ENCODE assay signal across 36 cellular contexts in the genomic region with DNA sequence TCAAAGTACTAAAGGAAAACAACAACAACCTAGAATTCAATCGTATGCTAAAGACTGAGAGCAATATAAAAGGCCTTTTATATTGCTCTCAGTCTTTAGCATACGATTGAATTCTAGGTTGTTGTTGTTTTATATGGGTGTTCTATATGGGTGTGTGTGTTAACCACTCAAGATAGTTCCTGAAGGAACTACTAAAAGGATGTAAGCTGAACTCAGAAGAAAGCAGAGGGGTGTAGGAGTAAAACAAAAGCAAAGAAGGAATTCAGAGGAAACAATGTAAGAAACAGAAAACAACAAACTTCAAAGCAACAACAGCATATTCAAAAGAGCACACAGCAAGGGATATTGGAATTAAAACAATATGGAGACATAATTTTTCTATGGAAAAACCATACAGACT.
"Had no signal": no experiment of that assay in that cellular context is flagged by ENCODE, and none has a peak within 500 bp of the region (broad histone marks: within the 10 kb centered on the region; RNA-seq: fewer than 3 reads in every experiment).

No MANE protein-coding gene starts in this region.

- H3K9ac ChIP-seq: SK-N-SH had no signal

- H3K27ac ChIP-seq: ascending aorta, cardiac muscle cell, Peyer's patch, SJSA1 had no signal

- H3K4me2 ChIP-seq: SK-N-SH had no signal

- DNase-seq: activated CD4-positive, alpha-beta T cell treated with anti-CD3 and anti-CD28 coated beads for 36 hours; activated CD4-positive, alpha-beta T cell treated with anti-CD3 and anti-CD28 coated beads, Interleukin-2, amount 10 ng/mL, durations not matched to agents 7 days and 5 days; activated CD4-positive, alpha-beta T cell treated with anti-CD3 and anti-CD28 coated beads, Interleukin-2, amount 50 U/mL, for 48 hours; activated CD8-positive, alpha-beta T cell treated with anti-CD3 and anti-CD28 coated beads, Interleukin-2, amount 10 ng/mL, durations not matched to agents 7 days and 5 days; activated gamma-delta T cell treated with Interleukin-2 at 50 U/mL for 16 hours; activated naive CD4-positive, alpha-beta T cell treated with anti-CD3 and anti-CD28 coated beads for 36 hours; activated T-cell treated with anti-CD3 and anti-CD28 coated beads for 4 hours; activated T-cell treated with anti-CD3 and anti-CD28 coated beads, Interleukin-2, amount 50 U/mL, for 4 hours; amygdala; NCI-H1092 treated with DMSO at 0.1 percent for 48 hours; NCI-H1417; NCI-H146; NCI-H187; NCI-H2029 treated with DMSO at 0.1 percent for 48 hours; NCI-H2107; NCI-H2171; NCI-H510A; NCI-H526; NCI-H748 treated with DMSO at 0.1 percent for 48 hours; NK-92 treated with Interleukin-12 subunit alpha and Interleukin-12 subunit beta, amount 100 ng/mL, for 24 hours; PC-3; Peyer's patch; RPMI8226; SHP77 treated with DMSO at 0.1 percent for 48 hours; SK-N-SH had no signal

- H3K27ac Mint-ChIP-seq: activated CD4-positive, alpha-beta T cell treated with anti-CD3 and anti-CD28 coated beads for 36 hours; activated CD4-positive, alpha-beta T cell treated with anti-CD3 and anti-CD28 coated beads, Interleukin-2, amount 10 ng/mL, durations not matched to agents 7 days and 5 days; activated CD8-positive, alpha-beta T cell treated with anti-CD3 and anti-CD28 coated beads, Interleukin-2, amount 10 ng/mL, durations not matched to agents 7 days and 5 days; activated naive CD4-positive, alpha-beta T cell treated with anti-CD3 and anti-CD28 coated beads for 36 hours; activated naive CD4-positive, alpha-beta T cell treated with anti-CD3 and anti-CD28 coated beads, Interleukin-2, amount 50 U/mL, for 72 hours; activated T-helper 1 cell treated with anti-CD3 and anti-CD28 coated beads, Interleukin-12 subunit alpha, Interleukin-12 subunit beta, Interleukin-2, Interleukin-4 antibody, amounts not matched to agents 30 ng/mL and 10 ng/mL and 1 ng/mL, durations not matched to agents 14 hours and 24 hours and 36 hours; T-helper 1 cell treated with Interleukin-12 subunit alpha and Interleukin-12 subunit beta and Interleukin-4 antibody, amounts not matched to agents 30 μg/mL and 1 μg/mL, for 36 hours; T-helper 2 cell treated with Interferon-gamma antibody and Interleukin-4, amounts not matched to agents 5 μg/mL and 100 μg/mL, for 36 hours; WTC11 had no signal

- H3K27me3 ChIP-seq: ascending aorta, cardiac muscle cell, Peyer's patch, SJSA1 had no signal

- H3K36me3 ChIP-seq: SJSA1 had no signal

- H3K4me1 ChIP-seq: Peyer's patch, SJSA1 had no signal

- H3K27me3 Mint-ChIP-seq: activated CD4-positive, alpha-beta T cell treated with anti-CD3 and anti-CD28 coated beads for 36 hours; activated CD4-positive, alpha-beta T cell treated with anti-CD3 and anti-CD28 coated beads, Interleukin-2, amount 10 ng/mL, durations not matched to agents 7 days and 5 days; central memory CD8-positive, alpha-beta T cell had no signal

- ATAC-seq: activated CD4-positive, alpha-beta T cell treated with anti-CD3 and anti-CD28 coated beads for 36 hours; activated CD4-positive, CD25-positive, alpha-beta regulatory T cell treated with anti-CD3 and anti-CD28 coated beads, Interleukin-2, amount 50 U/mL, for 24 hours; activated CD8-positive, alpha-beta T cell treated with anti-CD3 and anti-CD28 coated beads, Interleukin-2, amount 10 ng/mL, durations not matched to agents 7 days and 5 days; activated naive CD4-positive, alpha-beta T cell treated with anti-CD3 and anti-CD28 coated beads, Interleukin-2, amount 50 U/mL, for 72 hours; activated T-cell treated with anti-CD3 and anti-CD28 coated beads, Interleukin-2, amount 50 U/mL, for 4 hours; PC-3; WTC11 had no signal

- H3K4me1 Mint-ChIP-seq: WTC11 had no signal

- H3K4me3 ChIP-seq: ascending aorta, cardiac muscle cell, Peyer's patch, SJSA1 had no signal

- H3K4me3 Mint-ChIP-seq: activated CD4-positive, alpha-beta T cell treated with anti-CD3 and anti-CD28 coated beads for 36 hours; activated CD4-positive, alpha-beta T cell treated with anti-CD3 and anti-CD28 coated beads, Interleukin-2, amount 10 ng/mL, durations not matched to agents 7 days and 5 days; activated CD8-positive, alpha-beta T cell treated with anti-CD3 and anti-CD28 coated beads, Interleukin-2, amount 10 ng/mL, durations not matched to agents 7 days and 5 days; activated naive CD4-positive, alpha-beta T cell treated with anti-CD3 and anti-CD28 coated beads for 36 hours; activated T-cell treated with anti-CD3 and anti-CD28 coated beads, Interleukin-2, amount 50 U/mL, for 4 hours; activated T-helper 1 cell treated with anti-CD3 and anti-CD28 coated beads, Interleukin-12 subunit alpha, Interleukin-12 subunit beta, Interleukin-2, Interleukin-4 antibody, amounts not matched to agents 30 ng/mL and 10 ng/mL and 1 ng/mL, durations not matched to agents 14 hours and 24 hours and 36 hours; central memory CD8-positive, alpha-beta T cell; T-helper 1 cell treated with Interleukin-12 subunit alpha and Interleukin-12 subunit beta and Interleukin-4 antibody, amounts not matched to agents 30 μg/mL and 1 μg/mL, for 36 hours; T-helper 2 cell treated with Interferon-gamma antibody and Interleukin-4, amounts not matched to agents 5 μg/mL and 100 μg/mL, for 36 hours; WTC11 had no signal

- FAIRE-seq: TTC549 had no signal
